Comparison of ENCODE assay signal across 21 cellular contexts in the genomic region with DNA sequence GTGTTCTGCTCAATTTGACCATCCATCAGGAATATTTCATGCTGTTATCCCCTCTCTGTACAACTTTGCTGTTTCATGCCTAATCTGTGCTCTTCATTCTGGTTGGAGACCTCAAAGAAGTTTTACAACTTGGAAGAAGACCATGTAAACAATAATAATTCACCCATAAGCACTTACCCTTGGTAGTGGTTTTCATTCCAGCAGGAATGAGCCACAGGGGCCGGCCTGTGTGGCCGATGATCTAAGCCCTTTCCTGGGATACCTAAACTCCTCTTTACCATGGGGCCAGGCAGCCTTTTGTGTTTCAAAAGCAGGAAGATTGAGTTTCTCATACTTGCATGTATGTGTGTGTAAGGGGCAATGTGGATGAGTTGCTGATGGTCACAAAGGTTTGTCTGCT.
DNase-seq lines count a peak whose midpoint lies in the region; ATAC-seq, FAIRE-seq and TF ChIP-seq lines count a peak whose summit lies in the region.
"Had no signal": no experiment of that assay in that cellular context is flagged by ENCODE, and none has a peak within 500 bp of the region (broad histone marks: within the 10 kb centered on the region; RNA-seq: fewer than 3 reads in every experiment).

No MANE protein-coding gene starts in this region.

- no peaks in the 10 kb centered on the region for H3K9me3 ChIP-seq in psoas muscle

- no peaks in the 10 kb centered on the region for H3K36me3 ChIP-seq in H7 (replicated peaks; ENCODE audit: control insufficient read depth, insufficient read depth, low read length)
- no peaks in the 10 kb centered on the region for H3K36me3 ChIP-seq in psoas muscle (ENCODE audit: insufficient read depth in 1 of 2, low read depth in 1 of 2)
- H3K36me3 ChIP-seq: neural progenitor cell, right atrium auricular region had no signal

- H3K4me3 ChIP-seq in H7 (ENCODE audit: insufficient read depth, low read depth, low read length) = no peak overlapping the region
- H3K4me3 ChIP-seq in psoas muscle = no peak overlapping the region
- H3K4me3 ChIP-seq: neural progenitor cell, right atrium auricular region had no signal

- POLR2A ChIA-PET in WTC11 (lab: Charles Lee) = no interaction called here
- POLR2A ChIA-PET in activated CD4-positive, alpha-beta T cell treated with anti-CD3 and anti-CD28 coated beads for 36 hours (lab: Charles Lee) = no interaction called here

- no peak for FAIRE-seq in frontal cortex (lab: Jason Lieb, UNC)
- FAIRE-seq: A204.1, GM19239 had no signal

- H3K36me3 Mint-ChIP-seq in WTC11 = peaks cover 21% of the 10 kb centered on the region
- no peaks in the 10 kb centered on the region for H3K36me3 Mint-ChIP-seq in activated CD4-positive, alpha-beta T cell treated with anti-CD3 and anti-CD28 coated beads for 36 hours (ENCODE audit: low read depth)

- peaks cover 28% of the 10 kb centered on the region for H3K4me1 Mint-ChIP-seq in WTC11
- peaks cover 2% of the 10 kb centered on the region for H3K4me1 Mint-ChIP-seq in activated CD4-positive, alpha-beta T cell treated with anti-CD3 and anti-CD28 coated beads for 36 hours
- H3K4me1 Mint-ChIP-seq: CD4-positive, alpha-beta memory T cell; immature natural killer cell had no signal

- CTCF ChIA-PET in WTC11 (lab: Charles Lee) = no interaction called here
- CTCF ChIA-PET in activated CD4-positive, alpha-beta T cell treated with anti-CD3 and anti-CD28 coated beads for 36 hours (lab: Charles Lee) = no interaction called here

- peaks cover 23% of the 10 kb centered on the region for H3K9me3 Mint-ChIP-seq in WTC11
- peaks cover 13% of the 10 kb centered on the region for H3K9me3 Mint-ChIP-seq in activated CD4-positive, alpha-beta T cell treated with anti-CD3 and anti-CD28 coated beads for 36 hours (ENCODE audit: low read depth)

- in situ Hi-C loops in ACHN (cut with HindIII; ENCODE audit: low pct_ligation_motif_present, low pct_unique_long_range_greater_than_20kb, low sequenced_read_pairs) = no loop called here

- H3K4me1 ChIP-seq in psoas muscle = no peaks in the 10 kb centered on the region
- H3K4me1 ChIP-seq: neural progenitor cell, right atrium auricular region had no signal

- ATAC-seq in WTC11 (peak; percentile 60), psoas muscle (no peak)
- ATAC-seq in activated CD4-positive, alpha-beta T cell treated with anti-CD3 and anti-CD28 coated beads for 36 hours = no peak
- ATAC-seq: activated naive CD4-positive, alpha-beta T cell treated with anti-CD3 and anti-CD28 coated beads, Interleukin-2, amount 50 U/mL, for 72 hours; activated T-cell treated with anti-CD3 and anti-CD28 coated beads, Interleukin-2, amount 50 U/mL, for 4 hours had no signal

- no peaks in the 10 kb centered on the region for H3K27me3 Mint-ChIP-seq in WTC11 (ENCODE audit: low read depth)
- peaks cover 2% of the 10 kb centered on the region for H3K27me3 Mint-ChIP-seq in activated CD4-positive, alpha-beta T cell treated with anti-CD3 and anti-CD28 coated beads for 36 hours
- H3K27me3 Mint-ChIP-seq: activated CD4-positive, alpha-beta memory T cell treated with anti-CD3 and anti-CD28 coated beads for 36 hours; stimulated activated naive CD8-positive, alpha-beta T cell treated with anti-CD3 and anti-CD28 coated beads, Interleukin-15, Interleukin-2, amounts not matched to agents 100 ng/mL and 50 ng/mL, for 24 hours had no signal

- H3K27me3 ChIP-seq in H7 (ENCODE audit: control insufficient read depth, insufficient read depth, low read length) (no peaks in the 10 kb centered on the region), psoas muscle (ENCODE audit: insufficient read depth in 3 of 3, low read length in 2 of 3) (no peaks in the 10 kb centered on the region)
- H3K27me3 ChIP-seq: neural progenitor cell, right atrium auricular region had no signal

- peak overlapping the region; percentile 39; the same call in 1 of the 2 replicates for H3K27ac Mint-ChIP-seq in WTC11
- H3K27ac Mint-ChIP-seq in activated CD4-positive, alpha-beta T cell treated with anti-CD3 and anti-CD28 coated beads for 36 hours = no peak overlapping the region
- H3K27ac Mint-ChIP-seq: activated CD4-positive, alpha-beta memory T cell treated with anti-CD3 and anti-CD28 coated beads for 36 hours; activated naive CD4-positive, alpha-beta T cell treated with anti-CD3 and anti-CD28 coated beads, Interleukin-2, amount 50 U/mL, for 72 hours; CD4-positive, alpha-beta memory T cell; immature natural killer cell; neural progenitor cell; stimulated activated naive CD8-positive, alpha-beta T cell treated with anti-CD3 and anti-CD28 coated beads, Interleukin-15, Interleukin-2, amounts not matched to agents 100 ng/mL and 50 ng/mL, for 24 hours had no signal

- TF ChIP-seq CTCF in WTC11 (IDR thresholded peaks at IDR 0.05) (no peak), psoas muscle (IDR thresholded peaks at IDR 0.05) (no peak)

- DNase-seq in ACHN (peak; percentile 8), H7 (peak; percentile 41), WTC11 (ENCODE audit: low spot score) (no peak), kidney tubule cell (ENCODE audit: low spot score) (peak; percentile 52), psoas muscle (no peak), frontal cortex (ENCODE audit: low spot score in 2 of 2) (no peak)
- DNase-seq in activated CD4-positive, alpha-beta T cell treated with anti-CD3 and anti-CD28 coated beads for 36 hours = no peak
- DNase-seq in activated CD4-positive, alpha-beta T cell treated with anti-CD3 and anti-CD28 coated beads, Interleukin-2, amount 50 U/mL, for 48 hours = no peak
- DNase-seq: activated CD4-positive, alpha-beta memory T cell treated with anti-CD3 and anti-CD28 coated beads for 36 hours; activated T-cell treated with anti-CD3 and anti-CD28 coated beads, Interleukin-2, amount 50 U/mL, for 4 hours; CD4-positive, alpha-beta memory T cell; DMS79 treated with DMSO at 0.1 percent for 48 hours; immature natural killer cell; T-helper 1 cell had no signal

- 64 to 67% (median 65%) methylated on average over 2 of the region's 2 CpGs for whole genome bisulfite sequencing in psoas muscle, 3 donors

- no peak overlapping the region for H3K4me3 Mint-ChIP-seq in WTC11
- no peak overlapping the region for H3K4me3 Mint-ChIP-seq in activated CD4-positive, alpha-beta T cell treated with anti-CD3 and anti-CD28 coated beads for 36 hours
- H3K4me3 Mint-ChIP-seq: activated CD4-positive, alpha-beta memory T cell treated with anti-CD3 and anti-CD28 coated beads for 36 hours; activated T-cell treated with anti-CD3 and anti-CD28 coated beads, Interleukin-2, amount 50 U/mL, for 4 hours; CD4-positive, alpha-beta memory T cell; immature natural killer cell; neural progenitor cell; stimulated activated naive CD8-positive, alpha-beta T cell treated with anti-CD3 and anti-CD28 coated beads, Interleukin-15, Interleukin-2, amounts not matched to agents 100 ng/mL and 50 ng/mL, for 24 hours had no signal

- no peak overlapping the region for H3K27ac ChIP-seq in psoas muscle
- H3K27ac ChIP-seq: epithelial cell of prostate, neural progenitor cell, right atrium auricular region had no signal

- intact Hi-C loops in psoas muscle (cut with DNase I) = no loop called here
- intact Hi-C loops in activated CD4-positive, alpha-beta T cell treated with anti-CD3 and anti-CD28 coated beads for 36 hours (cut with DNase I, micrococcal nuclease) = no loop called here

TF ChIP-seq in WTC11, 78 proteins besides CTCF, POLR2A, EP300 and RAD21:
- TF ChIP-seq NR2C2 (CRISPR knock-in tag; IDR thresholded peaks at IDR 0.05) = no peak
- TF ChIP-seq, protein P1, sequence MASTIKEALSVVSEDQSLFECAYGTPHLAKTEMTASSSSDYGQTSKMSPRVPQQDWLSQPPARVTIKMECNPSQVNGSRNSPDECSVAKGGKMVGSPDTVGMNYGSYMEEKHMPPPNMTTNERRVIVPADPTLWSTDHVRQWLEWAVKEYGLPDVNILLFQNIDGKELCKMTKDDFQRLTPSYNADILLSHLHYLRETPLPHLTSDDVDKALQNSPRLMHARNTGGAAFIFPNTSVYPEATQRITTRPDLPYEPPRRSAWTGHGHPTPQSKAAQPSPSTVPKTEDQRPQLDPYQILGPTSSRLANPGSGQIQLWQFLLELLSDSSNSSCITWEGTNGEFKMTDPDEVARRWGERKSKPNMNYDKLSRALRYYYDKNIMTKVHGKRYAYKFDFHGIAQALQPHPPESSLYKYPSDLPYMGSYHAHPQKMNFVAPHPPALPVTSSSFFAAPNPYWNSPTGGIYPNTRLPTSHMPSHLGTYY (CRISPR knock-in tag; IDR thresholded peaks at IDR 0.05) = no peak
- TF ChIP-seq, protein P2, sequence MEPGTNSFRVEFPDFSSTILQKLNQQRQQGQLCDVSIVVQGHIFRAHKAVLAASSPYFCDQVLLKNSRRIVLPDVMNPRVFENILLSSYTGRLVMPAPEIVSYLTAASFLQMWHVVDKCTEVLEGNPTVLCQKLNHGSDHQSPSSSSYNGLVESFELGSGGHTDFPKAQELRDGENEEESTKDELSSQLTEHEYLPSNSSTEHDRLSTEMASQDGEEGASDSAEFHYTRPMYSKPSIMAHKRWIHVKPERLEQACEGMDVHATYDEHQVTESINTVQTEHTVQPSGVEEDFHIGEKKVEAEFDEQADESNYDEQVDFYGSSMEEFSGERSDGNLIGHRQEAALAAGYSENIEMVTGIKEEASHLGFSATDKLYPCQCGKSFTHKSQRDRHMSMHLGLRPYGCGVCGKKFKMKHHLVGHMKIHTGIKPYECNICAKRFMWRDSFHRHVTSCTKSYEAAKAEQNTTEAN (CRISPR knock-in tag; IDR thresholded peaks at IDR 0.05) = no peak
- no peak for TF ChIP-seq NR3C1 (CRISPR knock-in tag; conservative IDR thresholded peaks at IDR 0.05; ENCODE audit: low read depth)
- TF ChIP-seq ZNF138 (CRISPR knock-in tag; conservative IDR thresholded peaks at IDR 0.05) = no peak
- TF ChIP-seq TCF7 (CRISPR knock-in tag; IDR thresholded peaks at IDR 0.05; ENCODE audit: low read depth) = no peak
- TF ChIP-seq SMAD3 (CRISPR knock-in tag; IDR thresholded peaks at IDR 0.05; ENCODE audit: borderline replicate concordance) = no peak
- TF ChIP-seq ZNF263 (CRISPR knock-in tag; IDR thresholded peaks at IDR 0.05; ENCODE audit: low read depth) = no peak
- no peak for TF ChIP-seq SP1 (CRISPR knock-in tag; conservative IDR thresholded peaks at IDR 0.05)
- TF ChIP-seq, protein P3, sequence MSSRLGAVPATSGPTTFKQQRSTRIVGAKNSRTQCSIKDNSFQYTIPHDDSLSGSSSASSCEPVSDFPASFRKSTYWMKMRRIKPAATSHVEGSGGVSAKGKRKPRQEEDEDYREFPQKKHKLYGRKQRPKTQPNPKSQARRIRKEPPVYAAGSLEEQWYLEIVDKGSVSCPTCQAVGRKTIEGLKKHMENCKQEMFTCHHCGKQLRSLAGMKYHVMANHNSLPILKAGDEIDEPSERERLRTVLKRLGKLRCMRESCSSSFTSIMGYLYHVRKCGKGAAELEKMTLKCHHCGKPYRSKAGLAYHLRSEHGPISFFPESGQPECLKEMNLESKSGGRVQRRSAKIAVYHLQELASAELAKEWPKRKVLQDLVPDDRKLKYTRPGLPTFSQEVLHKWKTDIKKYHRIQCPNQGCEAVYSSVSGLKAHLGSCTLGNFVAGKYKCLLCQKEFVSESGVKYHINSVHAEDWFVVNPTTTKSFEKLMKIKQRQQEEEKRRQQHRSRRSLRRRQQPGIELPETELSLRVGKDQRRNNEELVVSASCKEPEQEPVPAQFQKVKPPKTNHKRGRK (CRISPR knock-in tag; IDR thresholded peaks at IDR 0.05; ENCODE audit: borderline replicate concordance) = no peak
- TF ChIP-seq HMGA2 (CRISPR knock-in tag; IDR thresholded peaks at IDR 0.05) = no peak
- no peak for TF ChIP-seq ETV6 (CRISPR knock-in tag; IDR thresholded peaks at IDR 0.05)

Comparison
In these comparisons a context has a peak if more than half of its experiments do, and no peak if none do; other contexts are left out.
1. DNase-seq: peak in ACHN (single experiment), H7 (single experiment) and kidney tubule cell (single experiment); none in WTC11 (single experiment), psoas muscle (0 of 2), activated CD4-positive, alpha-beta T cell treated with anti-CD3 and anti-CD28 coated beads for 36 hours (single experiment), activated CD4-positive, alpha-beta T cell treated with anti-CD3 and anti-CD28 coated beads, Interleukin-2, amount 50 U/mL, for 48 hours (0 of 2) and frontal cortex (0 of 2).